9 cellular contexts compared by ENCODE assay signal in genomic region chr7:151244871-151245346, GRCh38. TPM values are rescaled to one million over a fixed set of nuclear protein-coding genes. Genes with fewer than 3 reads are reported as not detected.
DNase-seq lines count a peak whose midpoint lies in the region; ATAC-seq and TF ChIP-seq lines count a peak whose summit lies in the region.
"Had no signal": no experiment of that assay in that cellular context is flagged by ENCODE, and none has a peak within 500 bp of the region (broad histone marks: within the 10 kb centered on the region; RNA-seq: fewer than 3 reads in every experiment).

No MANE protein-coding gene starts in this region.

- H3K36me3 ChIP-seq in iPS-15b (ENCODE audit: control insufficient read depth, insufficient read depth, low read length), result no peaks in the 10 kb centered on the region
- H3K36me3 ChIP-seq in subcutaneous abdominal adipose tissue (ENCODE audit: control insufficient read depth in 5 of 5, insufficient read depth in 5 of 5, low read length in 5 of 5), result peaks cover 0 to 14% (median 13%) of the 10 kb centered on the region in 5 donors

- peaks cover 26% of the 10 kb centered on the region for H3K27me3 Mint-ChIP-seq in activated CD4-positive, alpha-beta T cell treated with anti-CD3 and anti-CD28 coated beads for 36 hours
- peaks cover 23% of the 10 kb centered on the region for H3K27me3 Mint-ChIP-seq in activated CD8-positive, alpha-beta T cell treated with anti-CD3 and anti-CD28 coated beads for 36 hours

- H3K27ac ChIP-seq in subcutaneous abdominal adipose tissue (ENCODE audit: low read depth, low read length), result no peak overlapping the region

- no peak overlapping the region for H3K27ac Mint-ChIP-seq in activated CD4-positive, alpha-beta T cell treated with anti-CD3 and anti-CD28 coated beads for 36 hours
- H3K27ac Mint-ChIP-seq in activated CD8-positive, alpha-beta T cell treated with anti-CD3 and anti-CD28 coated beads for 36 hours, result no peak overlapping the region

- H3K4me1 ChIP-seq in iPS-15b (ENCODE audit: control insufficient read depth, insufficient read depth, low read length) (peaks cover 9% of the 10 kb centered on the region), subcutaneous abdominal adipose tissue (ENCODE audit: control insufficient read depth in 5 of 5, insufficient read depth in 5 of 5, low read length in 5 of 5) (peaks cover 3 to 65% (median 47%) of the 10 kb centered on the region in 5 donors)

- peaks cover 39% of the 10 kb centered on the region for H3K4me1 Mint-ChIP-seq in activated CD4-positive, alpha-beta T cell treated with anti-CD3 and anti-CD28 coated beads for 36 hours
- H3K4me1 Mint-ChIP-seq in activated CD8-positive, alpha-beta T cell treated with anti-CD3 and anti-CD28 coated beads for 36 hours (ENCODE audit: low read depth), result peaks cover 40% of the 10 kb centered on the region

- H3K36me3 Mint-ChIP-seq in activated CD4-positive, alpha-beta T cell treated with anti-CD3 and anti-CD28 coated beads for 36 hours (ENCODE audit: low read depth), result peaks cover 4% of the 10 kb centered on the region
- H3K36me3 Mint-ChIP-seq in activated CD8-positive, alpha-beta T cell treated with anti-CD3 and anti-CD28 coated beads for 36 hours (ENCODE audit: low read depth), result no peaks in the 10 kb centered on the region

- H3K9ac ChIP-seq in iPS-15b (ENCODE audit: low read depth, low read length) (no peak overlapping the region), subcutaneous abdominal adipose tissue (ENCODE audit: low read length in 5 of 5) (peak overlapping the region in 1 of 5 donors; percentile 25)

- TF ChIP-seq CTCF in activated CD8-positive, alpha-beta T cell treated with anti-CD3 and anti-CD28 coated beads for 36 hours (IDR thresholded peaks at IDR 0.05), result no peak

- CTCF ChIA-PET in activated CD4-positive, alpha-beta T cell treated with anti-CD3 and anti-CD28 coated beads for 36 hours (lab: Charles Lee), result interaction anchor here (0.7 to 4.9 kb wide), 17 partner anchors 11 to 626 kb away, joined by 3 to 49 read pairs (median 4); partner anchors contain the start of genes ABCF2 and CHPF2
- CTCF ChIA-PET in activated CD8-positive, alpha-beta T cell treated with anti-CD3 and anti-CD28 coated beads for 36 hours (lab: Charles Lee), result interaction anchor here (0.6 to 3.6 kb wide), 37 partner anchors 8 to 1059 kb away, joined by 3 to 68 read pairs (median 4); partner anchors contain the start of genes ABCF2, CHPF2, GBX1 and NUB1

- POLR2A ChIA-PET in activated CD4-positive, alpha-beta T cell treated with anti-CD3 and anti-CD28 coated beads for 36 hours (lab: Charles Lee), result interaction anchor here (0.9 to 1.5 kb wide), 2 partner anchors 18 to 282 kb away, joined by 3 to 6 read pairs; partner anchors contain the start of gene ABCF2
- POLR2A ChIA-PET in activated CD8-positive, alpha-beta T cell treated with anti-CD3 and anti-CD28 coated beads for 36 hours (lab: Charles Lee), result interaction anchor here (2.9 kb wide), 1 partner anchor 12 kb away, joined by 23 read pairs; the partner anchor contains the start of gene CHPF2

- H3K4me3 ChIP-seq in iPS-15b (ENCODE audit: low read depth, low read length) (peak overlapping the region; percentile 60), subcutaneous abdominal adipose tissue (ENCODE audit: low read depth in 1 of 5, low read length in 5 of 5) (peak overlapping the region in 3 of 5 donors; percentile 26 to 38 (median 31))

- peak overlapping the region; percentile 21 for H3K4me3 Mint-ChIP-seq in activated CD4-positive, alpha-beta T cell treated with anti-CD3 and anti-CD28 coated beads for 36 hours
- H3K4me3 Mint-ChIP-seq in activated CD8-positive, alpha-beta T cell treated with anti-CD3 and anti-CD28 coated beads for 36 hours, result peak overlapping the region; percentile 29

- no peaks in the 10 kb centered on the region for H3K9me3 Mint-ChIP-seq in activated CD4-positive, alpha-beta T cell treated with anti-CD3 and anti-CD28 coated beads for 36 hours (ENCODE audit: low read depth)
- no peaks in the 10 kb centered on the region for H3K9me3 Mint-ChIP-seq in activated CD8-positive, alpha-beta T cell treated with anti-CD3 and anti-CD28 coated beads for 36 hours

- intact Hi-C loops in activated CD4-positive, alpha-beta T cell treated with anti-CD3 and anti-CD28 coated beads for 36 hours (cut with DNase I, micrococcal nuclease), result loop anchor here (1.0 to 10.0 kb wide), 9 partner anchors 12 to 121 kb away; partner anchors contain the start of gene ABCF2 (in 2 of the 2)
- intact Hi-C loops in activated CD8-positive, alpha-beta T cell treated with anti-CD3 and anti-CD28 coated beads for 36 hours (cut with micrococcal nuclease), result loop anchor here (5.0 kb wide), 1 partner anchor 62 kb away; no protein-coding TSS in a partner anchor

- peak; percentile 45 for DNase-seq in activated CD4-positive, alpha-beta T cell treated with anti-CD3 and anti-CD28 coated beads for 36 hours
- no peak for DNase-seq in activated CD4-positive, alpha-beta T cell treated with anti-CD3 and anti-CD28 coated beads for 4 hours
- peak; percentile 43 for DNase-seq in activated CD8-positive, alpha-beta T cell treated with anti-CD3 and anti-CD28 coated beads for 36 hours
- DNase-seq in HUDEP-2 (lab: John Stamatoyannopoulos, UW; ENCODE audit: unreplicated experiment in 76 of 76), result no peak
- DNase-seq in COLO829 (ENCODE audit: low spot score), result no peak

- ATAC-seq in activated CD4-positive, alpha-beta T cell treated with anti-CD3 and anti-CD28 coated beads for 36 hours, result no peak
- ATAC-seq in activated CD8-positive, alpha-beta T cell treated with anti-CD3 and anti-CD28 coated beads for 36 hours, result peak; percentile 1
- ATAC-seq in GM19023 (IDR thresholded peaks at IDR 0.05; ENCODE audit: unreplicated experiment), result no peak

- H3K9me3 ChIP-seq in iPS-15b (ENCODE audit: control insufficient read depth, insufficient read depth, low read length) (no peaks in the 10 kb centered on the region), subcutaneous abdominal adipose tissue (ENCODE audit: control insufficient read depth in 5 of 5, low read length in 5 of 5) (no peaks in the 10 kb centered on the region)

- H3K27me3 ChIP-seq in iPS-15b (ENCODE audit: control insufficient read depth, insufficient read depth, low read length) (peaks cover 54% of the 10 kb centered on the region), subcutaneous abdominal adipose tissue (ENCODE audit: control insufficient read depth in 5 of 5, insufficient read depth in 4 of 5, low read length in 5 of 5) (peaks cover 0 to 17% (median 11%) of the 10 kb centered on the region in 5 donors)

RNA-seq across cellular contexts. Expression of gene SMARCD3, which starts 3.6 kb away (rescaled TPM):
- 1 to 10 TPM; 4.1 to 4.8 TPM for total RNA-seq in activated CD4-positive, alpha-beta T cell treated with anti-CD3 and anti-CD28 coated beads for 36 hours
- 1 to 10 TPM; 8.2 to 8.9 TPM for total RNA-seq in activated CD8-positive, alpha-beta T cell treated with anti-CD3 and anti-CD28 coated beads for 36 hours

RNA-seq across cellular contexts. Expression of gene CHPF2, which starts 12.6 kb away (rescaled TPM):
- 10 to 100 TPM; 20.7 to 27.3 TPM for total RNA-seq in activated CD4-positive, alpha-beta T cell treated with anti-CD3 and anti-CD28 coated beads for 36 hours
- total RNA-seq in activated CD8-positive, alpha-beta T cell treated with anti-CD3 and anti-CD28 coated beads for 36 hours, result 10 to 100 TPM; 23.7 to 27.3 TPM

RNA-seq across cellular contexts. Expression of gene ABCF2, which starts 17.9 kb away (rescaled TPM):
- 10 to 100 TPM; 48.4 to 49.0 TPM for total RNA-seq in activated CD4-positive, alpha-beta T cell treated with anti-CD3 and anti-CD28 coated beads for 36 hours
- 10 to 100 TPM; 48.1 to 56.2 TPM for total RNA-seq in activated CD8-positive, alpha-beta T cell treated with anti-CD3 and anti-CD28 coated beads for 36 hours

RNA-seq across cellular contexts. Expression of gene H2BK1, which starts 34.6 kb away (rescaled TPM):
- not detected for total RNA-seq in activated CD4-positive, alpha-beta T cell treated with anti-CD3 and anti-CD28 coated beads for 36 hours
- not detected for total RNA-seq in activated CD8-positive, alpha-beta T cell treated with anti-CD3 and anti-CD28 coated beads for 36 hours
- total RNA-seq: Calu3 had no signal

RNA-seq across cellular contexts. Expression of gene ASB10, which starts 57.9 kb away (rescaled TPM):
- total RNA-seq in activated CD4-positive, alpha-beta T cell treated with anti-CD3 and anti-CD28 coated beads for 36 hours, result not detected
- total RNA-seq in activated CD8-positive, alpha-beta T cell treated with anti-CD3 and anti-CD28 coated beads for 36 hours, result not detected
- total RNA-seq: Calu3 had no signal

Comparison
In these comparisons a context has a peak if more than half of its experiments do, and no peak if none do; other contexts are left out.
1. DNase-seq: peak in activated CD4-positive, alpha-beta T cell treated with anti-CD3 and anti-CD28 coated beads for 36 hours (single experiment) and activated CD8-positive, alpha-beta T cell treated with anti-CD3 and anti-CD28 coated beads for 36 hours (single experiment); none in activated CD4-positive, alpha-beta T cell treated with anti-CD3 and anti-CD28 coated beads for 4 hours (0 of 2), HUDEP-2 (0 of 76) and COLO829 (single experiment).